ENCODE assay signal across 21 cellular contexts in genomic region chr10:60138842-60139241, GRCh38.
A peak's percentile ranks its signal among the peaks of the same experiment; 100 is the strongest.
DNase-seq lines count a peak whose midpoint lies in the region; ATAC-seq and TF ChIP-seq lines count a peak whose summit lies in the region.
"Had no signal": no experiment of that assay in that cellular context is flagged by ENCODE, and none has a peak within 500 bp of the region (broad histone marks: within the 10 kb centered on the region; RNA-seq: fewer than 3 reads in every experiment).

No MANE protein-coding gene starts in this region.

- H3K4me1 ChIP-seq in left ventricle myocardium inferior (peaks cover 40% of the 10 kb centered on the region), transverse colon (peaks cover 3 to 55% (median 18%) of the 10 kb centered on the region in 4 donors)
- H3K4me1 ChIP-seq: BLaER1 had no signal

- DNase-seq in left ventricle myocardium inferior (no peak), cardiac septum (ENCODE audit: low spot score) (no peak), chondrocyte (ENCODE audit: low spot score) (no peak), kidney epithelial cell (ENCODE audit: low read depth) (no peak), transverse colon (no peak), KG1 (lab: John Stamatoyannopoulos, UW) (no peak), NCI-H510A treated with DMSO at 0.1 percent for 48 hours (lab: John Stamatoyannopoulos, UW) (no peak)
- DNase-seq: activated naive CD8-positive, alpha-beta T cell treated with anti-CD3 and anti-CD28 coated beads for 36 hours; dermis blood vessel endothelial cell; GDM1; Kasumi-1; naive B cell; NCI-H1092; NCI-H2081 treated with DMSO at 0.1 percent for 48 hours; NCI-H446 treated with DMSO at 0.1 percent for 48 hours; stimulated activated CD4-positive, alpha-beta T cell treated with anti-CD3 and anti-CD28 coated beads, Interleukin-4, amount 100 ng/mL, for 1 hour had no signal

- H3K4me3 Mint-ChIP-seq in chondrocyte (ENCODE audit: unreplicated experiment): no peak overlapping the region
- H3K4me3 Mint-ChIP-seq: activated naive CD8-positive, alpha-beta T cell treated with anti-CD3 and anti-CD28 coated beads for 36 hours; naive B cell had no signal

- in situ Hi-C loops in transverse colon (cut with MboI; ENCODE audit: low pct_ligation_motif_present in 1 of 4, low pct_unique_long_range_greater_than_20kb in 1 of 4, low sequenced_read_pairs in 3 of 4): no loop called here

- H3K9me3 ChIP-seq in left ventricle myocardium inferior (replicated peaks) (no peaks in the 10 kb centered on the region), transverse colon (no peaks in the 10 kb centered on the region)
- H3K9me3 ChIP-seq: BLaER1 had no signal

- H3K36me3 ChIP-seq in left ventricle myocardium inferior: no peaks in the 10 kb centered on the region
- no peaks in the 10 kb centered on the region for H3K36me3 ChIP-seq in kidney epithelial cell (ENCODE audit: control insufficient read depth, insufficient read depth, low read length)
- no peaks in the 10 kb centered on the region for H3K36me3 ChIP-seq in transverse colon
- H3K36me3 ChIP-seq: BLaER1 had no signal

- WGBS in transverse colon (ENCODE audit: low coverage in 1 of 2), 2 donors: 82 to 94% methylated on average over 5 of the region's 5 CpGs

- H3K27ac ChIP-seq in left ventricle myocardium inferior (replicated peaks) (peak overlapping the region; percentile 90), transverse colon (peak overlapping the region; percentile 74 to 90 (median 87))
- H3K27ac ChIP-seq: BLaER1 had no signal

- peaks cover 29% of the 10 kb centered on the region for H3K4me1 Mint-ChIP-seq in chondrocyte (ENCODE audit: low read depth)
- H3K4me1 Mint-ChIP-seq: activated naive CD8-positive, alpha-beta T cell treated with anti-CD3 and anti-CD28 coated beads for 36 hours; brain had no signal

- no peaks in the 10 kb centered on the region for H3K27me3 ChIP-seq in left ventricle myocardium inferior (ENCODE audit: low read depth)
- no peaks in the 10 kb centered on the region for H3K27me3 ChIP-seq in kidney epithelial cell (ENCODE audit: control insufficient read depth, insufficient read depth, low read length)
- no peaks in the 10 kb centered on the region for H3K27me3 ChIP-seq in transverse colon
- H3K27me3 ChIP-seq: BLaER1 had no signal

- ATAC-seq in HG03175 (IDR thresholded peaks at IDR 0.05; ENCODE audit: unreplicated experiment): no peak

- TF ChIP-seq CTCF in left ventricle myocardium inferior (IDR thresholded peaks at IDR 0.05; ENCODE audit: borderline replicate concordance): no peak
- TF ChIP-seq CTCF in chondrocyte (IDR thresholded peaks at IDR 0.05): no peak
- TF ChIP-seq CTCF in kidney epithelial cell (IDR thresholded peaks at IDR 0.05; ENCODE audit: insufficient read depth, low read length, poor library complexity, severe bottlenecking): no peak
- no peak for TF ChIP-seq CTCF in transverse colon (IDR thresholded peaks at IDR 0.05)

- no peaks in the 10 kb centered on the region for H3K27me3 Mint-ChIP-seq in chondrocyte (ENCODE audit: low read depth)
- H3K27me3 Mint-ChIP-seq: brain had no signal

- TF ChIP-seq EP300 in transverse colon (IDR thresholded peaks at IDR 0.05; ENCODE audit: low read depth): no peak

- H3K27ac Mint-ChIP-seq in chondrocyte (ENCODE audit: unreplicated experiment): peak overlapping the region; percentile 18
- H3K27ac Mint-ChIP-seq: activated naive CD8-positive, alpha-beta T cell treated with anti-CD3 and anti-CD28 coated beads for 36 hours had no signal

- no peak for TF ChIP-seq POLR2A in transverse colon (IDR thresholded peaks at IDR 0.05)

- H3K36me3 Mint-ChIP-seq in chondrocyte (ENCODE audit: low read depth): peaks cover 7% of the 10 kb centered on the region
- H3K36me3 Mint-ChIP-seq: activated naive CD8-positive, alpha-beta T cell treated with anti-CD3 and anti-CD28 coated beads for 36 hours; naive B cell had no signal

- peak overlapping the region; percentile 53 for H3K4me3 ChIP-seq in left ventricle myocardium inferior
- peak overlapping the region; percentile 17 for H3K4me3 ChIP-seq in kidney epithelial cell (ENCODE audit: low read depth, low read length)
- H3K4me3 ChIP-seq in transverse colon: peak overlapping the region in 2 of 4 donors; percentile 7 to 42
- H3K4me3 ChIP-seq: BLaER1, lung, skin epidermis had no signal

- H3K9me3 Mint-ChIP-seq in chondrocyte (ENCODE audit: low read depth): no peaks in the 10 kb centered on the region
- H3K9me3 Mint-ChIP-seq: activated naive CD8-positive, alpha-beta T cell treated with anti-CD3 and anti-CD28 coated beads for 36 hours; brain; naive B cell had no signal

- intact Hi-C loops in left ventricle myocardium inferior (cut with micrococcal nuclease): no loop called here
- intact Hi-C loops in cardiac septum (cut with DNase I): no loop called here
- intact Hi-C loops in transverse colon (cut with DNase I; ENCODE audit: low total_unique reads): no loop called here
